In the genomic region with DNA sequence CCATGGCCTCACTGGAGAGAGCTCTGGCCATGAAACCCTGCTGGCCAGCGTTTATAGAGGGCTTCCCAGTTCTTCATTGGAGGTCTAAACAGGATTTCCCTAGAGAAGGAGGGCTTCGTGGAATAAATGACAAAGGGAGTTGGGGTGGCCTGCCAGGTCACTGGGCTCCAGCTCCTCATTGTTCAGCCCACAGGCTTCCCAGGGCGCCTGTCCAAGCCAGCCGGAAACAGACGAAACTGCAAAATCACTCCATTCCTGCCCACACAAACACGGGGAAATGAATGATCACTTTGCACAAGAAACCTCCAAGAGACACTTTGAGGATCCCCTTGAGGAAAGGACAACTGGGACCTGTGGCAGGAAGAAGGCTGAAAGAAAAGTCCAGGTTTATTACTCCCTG, we compare ENCODE assay signal across 12 cellular contexts.
DNase-seq lines count a peak whose midpoint lies in the region; ATAC-seq, FAIRE-seq and TF ChIP-seq lines count a peak whose summit lies in the region.
"Had no signal": no experiment of that assay in that cellular context is flagged by ENCODE, and none has a peak within 500 bp of the region (broad histone marks: within the 10 kb centered on the region; RNA-seq: fewer than 3 reads in every experiment).

No MANE protein-coding gene starts in this region.

- H3K9me2 ChIP-seq in PC-3 (replicated peaks; ENCODE audit: low read length): no peaks in the 10 kb centered on the region

- no peaks in the 10 kb centered on the region for H3K9me3 ChIP-seq in PC-3 (ENCODE audit: low read length)
- no peaks in the 10 kb centered on the region for H3K9me3 ChIP-seq in endothelial cell of umbilical vein (replicated peaks; ENCODE audit: control insufficient read depth, insufficient read depth, low read length)
- no peaks in the 10 kb centered on the region for H3K9me3 ChIP-seq in Caco-2
- H3K9me3 ChIP-seq: mucosa of descending colon had no signal

- peaks cover 3% of the 10 kb centered on the region for H3K27me3 Mint-ChIP-seq in nephron progenitor cell (ENCODE audit: low read depth, poor library complexity)
- no peaks in the 10 kb centered on the region for H3K27me3 Mint-ChIP-seq in Caco-2 (ENCODE audit: insufficient read depth, unreplicated experiment)

- H3K27ac ChIP-seq in PC-3 (ENCODE audit: low read length): no peak overlapping the region
- H3K27ac ChIP-seq in endothelial cell of umbilical vein (ENCODE audit: insufficient read depth, low read depth, low read length): peak overlapping the region; percentile 51
- H3K27ac ChIP-seq: KMS-11, WERI-Rb-1 had no signal

- dilution Hi-C loops in endothelial cell of umbilical vein (cut with MboI; ENCODE audit: extremely low pct_ligation_motif_present, low sequenced_read_pairs): no loop called here

- DNase-seq in AG08395 (ENCODE audit: low spot score): peak; percentile 55
- no peak for DNase-seq in PC-3
- DNase-seq in endothelial cell of umbilical vein (ENCODE audit: low read depth, low spot score): peak; percentile 84
- DNase-seq in nephron progenitor cell: no peak
- no peak for DNase-seq in NCI-H187 treated with DMSO at 0.1 percent for 48 hours (lab: John Stamatoyannopoulos, UW)
- no peak for DNase-seq in Caco-2
- DNase-seq in NCI-H1417 (lab: John Stamatoyannopoulos, UW): no peak
- DNase-seq: mucosa of descending colon, WERI-Rb-1 had no signal

- H3K27me3 ChIP-seq in PC-3 (ENCODE audit: low read length) (no peaks in the 10 kb centered on the region), endothelial cell of umbilical vein (ENCODE audit: control insufficient read depth in 2 of 2, insufficient read depth in 2 of 2, low read length in 2 of 2) (no peaks in the 10 kb centered on the region), Caco-2 (replicated peaks; ENCODE audit: control insufficient read depth, insufficient read depth, low read length) (no peaks in the 10 kb centered on the region)

- no peaks in the 10 kb centered on the region for H3K9me1 ChIP-seq in endothelial cell of umbilical vein (replicated peaks; ENCODE audit: control insufficient read depth, extremely low read depth, insufficient read depth, low read length)

- H3K4me1 Mint-ChIP-seq in nephron progenitor cell: peaks cover 34% of the 10 kb centered on the region
- H3K4me1 Mint-ChIP-seq in Caco-2 (ENCODE audit: low read depth, unreplicated experiment): no peaks in the 10 kb centered on the region

- H3K9me3 Mint-ChIP-seq in nephron progenitor cell (no peaks in the 10 kb centered on the region), Caco-2 (ENCODE audit: unreplicated experiment) (no peaks in the 10 kb centered on the region)

- peak; percentile 75 for FAIRE-seq in endothelial cell of umbilical vein (lab: Jason Lieb, UNC)

- H3K4me3 ChIP-seq in PC-3 (ENCODE audit: low read length): no peak overlapping the region
- H3K4me3 ChIP-seq in endothelial cell of umbilical vein (replicated peaks in 1 of 3; ENCODE audit: insufficient read depth in 1 of 3, low read depth in 1 of 3, low read length in 3 of 3): no peak overlapping the region
- no peak overlapping the region for H3K4me3 ChIP-seq in Caco-2 (ENCODE audit: low read depth, low read length)
- H3K4me3 ChIP-seq: mucosa of descending colon had no signal

- H3K4me1 ChIP-seq in PC-3 (ENCODE audit: insufficient read depth, low read length): peaks cover 14% of the 10 kb centered on the region
- H3K4me1 ChIP-seq in endothelial cell of umbilical vein (ENCODE audit: control insufficient read depth, extremely low read depth, insufficient read depth, low read length): peaks cover 17% of the 10 kb centered on the region
- no peaks in the 10 kb centered on the region; the same call in 1 of the 2 replicates for H3K4me1 ChIP-seq in Caco-2

- CTCF ChIA-PET in PC-3 (lab: Charles Lee) (no interaction called here), endothelial cell of umbilical vein (lab: Charles Lee) (interaction anchor here (0.8 to 3.3 kb wide), 31 partner anchors 8 to 588 kb away, joined by 3 to 59 read pairs (median 7); partner anchors contain the start of genes EIF4E, METAP1 and TSPAN5), Caco-2 (lab: Charles Lee) (interaction anchor here (1.2 kb wide), 1 partner anchor 994 kb away, joined by 3 read pairs; no protein-coding TSS in a partner anchor)

- H2AFZ ChIP-seq in PC-3 (ENCODE audit: low read length) (no peak overlapping the region), endothelial cell of umbilical vein (ENCODE audit: low read depth, low read length) (peak overlapping the region; percentile 17)

- POLR2A ChIA-PET in PC-3 (lab: Charles Lee; ENCODE audit: unreplicated experiment): no interaction called here
- POLR2A ChIA-PET in endothelial cell of umbilical vein (lab: Charles Lee): no interaction called here
- POLR2A ChIA-PET in Caco-2 (lab: Charles Lee): no interaction called here

- no peaks in the 10 kb centered on the region for H4K20me1 ChIP-seq in PC-3 (ENCODE audit: low read length)
- H4K20me1 ChIP-seq in endothelial cell of umbilical vein (replicated peaks; ENCODE audit: control insufficient read depth, extremely low read depth, insufficient read depth, low read length): no peaks in the 10 kb centered on the region

- no peak for TF ChIP-seq POLR2A in endothelial cell of umbilical vein (IDR thresholded peaks at IDR 0.05; ENCODE audit: low read depth, low read length)

- peak overlapping the region; percentile 6 for H3K4me3 Mint-ChIP-seq in nephron progenitor cell
- no peak overlapping the region for H3K4me3 Mint-ChIP-seq in Caco-2 (ENCODE audit: unreplicated experiment)
- H3K4me3 Mint-ChIP-seq: B cell had no signal

- peaks cover 20% of the 10 kb centered on the region for H3K36me3 ChIP-seq in PC-3 (ENCODE audit: low read depth, low read length)
- peaks cover 4 to 8% of the 10 kb centered on the region in 2 experiments for H3K36me3 ChIP-seq in endothelial cell of umbilical vein (ENCODE audit: control insufficient read depth in 2 of 2, extremely low read depth in 1 of 2, insufficient read depth in 2 of 2, low read length in 2 of 2)
- H3K36me3 ChIP-seq in Caco-2 (ENCODE audit: control insufficient read depth, insufficient read depth, low read length): no peaks in the 10 kb centered on the region

- no peaks in the 10 kb centered on the region for H3F3A ChIP-seq in PC-3 (ENCODE audit: low read length, unreplicated experiment)

- H3K79me2 ChIP-seq in PC-3 (ENCODE audit: low read length) (no peaks in the 10 kb centered on the region), endothelial cell of umbilical vein (ENCODE audit: control insufficient read depth, insufficient read depth, low read length) (no peaks in the 10 kb centered on the region)

- H3K36me3 Mint-ChIP-seq in nephron progenitor cell (ENCODE audit: low read depth) (peaks cover 40% of the 10 kb centered on the region), Caco-2 (ENCODE audit: insufficient read depth, unreplicated experiment) (peaks cover 25% of the 10 kb centered on the region)

- BruUV-seq in PC-3 (replicated peaks; lab: Mats Ljungman, UMichigan): TSS peak; percentile 7
- no TSS peak for BruUV-seq in endothelial cell of umbilical vein (replicated peaks; lab: Mats Ljungman, UMichigan)
- BruUV-seq in Caco-2 (replicated peaks; lab: Mats Ljungman, UMichigan): no TSS peak

- ATAC-seq in PC-3 (no peak), HG02588 (IDR thresholded peaks at IDR 0.05; ENCODE audit: unreplicated experiment) (no peak)
- ATAC-seq: mucosa of descending colon had no signal

- H3K4me2 ChIP-seq in PC-3 (ENCODE audit: low read length) (no peak overlapping the region), endothelial cell of umbilical vein (ENCODE audit: insufficient read depth, low read length) (peak overlapping the region; percentile 20)

- H3K9ac ChIP-seq in PC-3 (ENCODE audit: low read length) (no peak overlapping the region), endothelial cell of umbilical vein (replicated peaks; ENCODE audit: extremely low read depth, insufficient read depth, low read length) (no peak overlapping the region)
- H3K9ac ChIP-seq: KMS-11 had no signal

- TF ChIP-seq CTCF in PC-3 (conservative IDR thresholded peaks at IDR 0.05; ENCODE audit: low read depth, low read length) (no peak), endothelial cell of umbilical vein (IDR thresholded peaks at IDR 0.05; ENCODE audit: extremely low read depth in 1 of 2, insufficient read depth in 1 of 2, low read depth in 1 of 2, low read length in 2 of 2) (no peak), nephron progenitor cell (IDR thresholded peaks at IDR 0.05) (no peak), Caco-2 (IDR thresholded peaks at IDR 0.05; ENCODE audit: insufficient read depth in 1 of 2, low read depth in 1 of 2, low read length in 1 of 2, severe bottlenecking in 1 of 2, unreplicated experiment in 1 of 2) (no peak)

- intact Hi-C loops in PC-3 (cut with micrococcal nuclease) (loop anchor here (2.0 to 10.0 kb wide), 5 partner anchors 158 to 386 kb away; partner anchors contain the start of genes RAP1GDS1 and TSPAN5), endothelial cell of umbilical vein (cut with micrococcal nuclease) (loop anchor here (1.0 to 10.0 kb wide), 7 partner anchors 38 to 588 kb away; partner anchors contain the start of gene RAP1GDS1), Caco-2 (cut with micrococcal nuclease; ENCODE audit: unreplicated experiment) (loop anchor here (5.0 to 10.0 kb wide), 6 partner anchors 189 to 406 kb away; partner anchors contain the start of gene TSPAN5)

- H3K27ac Mint-ChIP-seq in nephron progenitor cell (peak overlapping the region; percentile 84), Caco-2 (ENCODE audit: unreplicated experiment) (no peak overlapping the region)
- H3K27ac Mint-ChIP-seq: B cell had no signal

TF ChIP-seq in endothelial cell of umbilical vein, 7 proteins besides CTCF, POLR2A, EP300 and RAD21:
- TF ChIP-seq JUN (IDR thresholded peaks at IDR 0.05; ENCODE audit: borderline replicate concordance, insufficient read depth, insufficient read length, low read depth): no peak
- TF ChIP-seq GATA2 (IDR thresholded peaks at IDR 0.05; ENCODE audit: insufficient read depth, insufficient read length, low read depth, low read length): no peak
- no peak for TF ChIP-seq EZH2 (IDR thresholded peaks at IDR 0.05; ENCODE audit: borderline replicate concordance, low read depth, low read length, severe bottlenecking)
- no peak for TF ChIP-seq FOS (IDR thresholded peaks at IDR 0.05; ENCODE audit: borderline replicate concordance, insufficient read depth, low read length)
- no peak for TF ChIP-seq MAX (IDR thresholded peaks at IDR 0.05; ENCODE audit: insufficient read depth, insufficient read length)
- no peak for TF ChIP-seq MYC (IDR thresholded peaks at IDR 0.05; ENCODE audit: low read depth, low read length)
- no peak for TF ChIP-seq POLR2AphosphoS5 (IDR thresholded peaks at IDR 0.05; ENCODE audit: insufficient read depth, low read depth, low read length)

Comparison
In these comparisons a context has a peak if more than half of its experiments do, and no peak if none do; other contexts are left out.
1. DNase-seq: peak in AG08395 (single experiment) and endothelial cell of umbilical vein (single experiment); none in PC-3 (single experiment), nephron progenitor cell (single experiment), NCI-H187 treated with DMSO at 0.1 percent for 48 hours (single experiment), Caco-2 (0 of 2) and NCI-H1417 (0 of 3).